1 cellular context compared by ENCODE assay signal in the genomic region with DNA sequence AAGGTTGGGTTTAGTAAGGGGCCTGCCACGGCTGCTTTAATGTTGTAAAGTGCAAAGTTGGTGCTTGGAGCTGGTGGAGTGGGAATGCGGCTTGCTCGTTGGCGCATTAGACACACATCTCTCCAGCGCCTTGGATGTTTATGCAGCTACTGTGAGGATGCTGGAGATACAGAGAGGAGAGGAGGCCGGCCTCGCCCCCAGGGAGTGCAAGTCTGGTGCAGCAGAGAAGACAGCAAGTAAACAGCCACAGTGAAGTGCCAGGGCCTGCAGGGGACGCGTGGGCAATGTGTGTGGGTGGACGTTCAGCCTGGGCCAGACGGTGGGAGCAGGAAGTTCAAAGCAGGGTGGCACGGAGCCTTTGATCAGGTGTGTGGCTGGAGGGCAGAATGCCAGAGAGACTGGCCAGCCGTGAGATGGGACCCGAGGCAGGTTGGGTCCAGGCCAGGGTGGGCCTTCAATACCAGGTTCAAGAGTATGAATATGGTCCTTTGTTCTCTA.
TF ChIP-seq lines count a peak whose summit lies in the region.

No MANE protein-coding gene starts in this region.

TF ChIP-seq in HepG2, 621 proteins besides CTCF, POLR2A, EP300 and RAD21 (continued from another document):
- TF ChIP-seq, protein P1, sequence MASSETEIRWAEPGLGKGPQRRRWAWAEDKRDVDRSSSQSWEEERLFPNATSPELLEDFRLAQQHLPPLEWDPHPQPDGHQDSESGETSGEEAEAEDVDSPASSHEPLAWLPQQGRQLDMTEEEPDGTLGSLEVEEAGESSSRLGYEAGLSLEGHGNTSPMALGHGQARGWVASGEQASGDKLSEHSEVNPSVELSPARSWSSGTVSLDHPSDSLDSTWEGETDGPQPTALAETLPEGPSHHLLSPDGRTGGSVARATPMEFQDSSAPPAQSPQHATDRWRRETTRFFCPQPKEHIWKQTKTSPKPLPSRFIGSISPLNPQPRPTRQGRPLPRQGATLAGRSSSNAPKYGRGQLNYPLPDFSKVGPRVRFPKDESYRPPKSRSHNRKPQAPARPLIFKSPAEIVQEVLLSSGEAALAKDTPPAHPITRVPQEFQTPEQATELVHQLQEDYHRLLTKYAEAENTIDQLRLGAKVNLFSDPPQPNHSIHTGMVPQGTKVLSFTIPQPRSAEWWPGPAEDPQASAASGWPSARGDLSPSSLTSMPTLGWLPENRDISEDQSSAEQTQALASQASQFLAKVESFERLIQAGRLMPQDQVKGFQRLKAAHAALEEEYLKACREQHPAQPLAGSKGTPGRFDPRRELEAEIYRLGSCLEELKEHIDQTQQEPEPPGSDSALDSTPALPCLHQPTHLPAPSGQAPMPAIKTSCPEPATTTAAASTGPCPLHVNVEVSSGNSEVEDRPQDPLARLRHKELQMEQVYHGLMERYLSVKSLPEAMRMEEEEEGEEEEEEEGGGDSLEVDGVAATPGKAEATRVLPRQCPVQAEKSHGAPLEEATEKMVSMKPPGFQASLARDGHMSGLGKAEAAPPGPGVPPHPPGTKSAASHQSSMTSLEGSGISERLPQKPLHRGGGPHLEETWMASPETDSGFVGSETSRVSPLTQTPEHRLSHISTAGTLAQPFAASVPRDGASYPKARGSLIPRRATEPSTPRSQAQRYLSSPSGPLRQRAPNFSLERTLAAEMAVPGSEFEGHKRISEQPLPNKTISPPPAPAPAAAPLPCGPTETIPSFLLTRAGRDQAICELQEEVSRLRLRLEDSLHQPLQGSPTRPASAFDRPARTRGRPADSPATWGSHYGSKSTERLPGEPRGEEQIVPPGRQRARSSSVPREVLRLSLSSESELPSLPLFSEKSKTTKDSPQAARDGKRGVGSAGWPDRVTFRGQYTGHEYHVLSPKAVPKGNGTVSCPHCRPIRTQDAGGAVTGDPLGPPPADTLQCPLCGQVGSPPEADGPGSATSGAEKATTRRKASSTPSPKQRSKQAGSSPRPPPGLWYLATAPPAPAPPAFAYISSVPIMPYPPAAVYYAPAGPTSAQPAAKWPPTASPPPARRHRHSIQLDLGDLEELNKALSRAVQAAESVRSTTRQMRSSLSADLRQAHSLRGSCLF (CRISPR knock-in tag; IDR thresholded peaks at IDR 0.05; ENCODE audit: borderline replicate concordance): no peak
- 0 out of 2 replicates have a peak, but pooled peaks have one; percentile 22 for TF ChIP-seq MED1 (CRISPR knock-in tag; IDR thresholded peaks at IDR 0.05)
- TF ChIP-seq RFXAP (CRISPR knock-in tag; IDR thresholded peaks at IDR 0.05; ENCODE audit: borderline replicate concordance): no peak
- TF ChIP-seq ZMYM2 (CRISPR knock-in tag; IDR thresholded peaks at IDR 0.05): no peak
- 0 out of 2 replicates have a peak, but pooled peaks have one; percentile 17 for TF ChIP-seq ZNF501 (CRISPR knock-in tag; IDR thresholded peaks at IDR 0.05)
- peak; percentile 93 for TF ChIP-seq HNRNPL (IDR thresholded peaks at IDR 0.05; ENCODE audit: low read depth, low read length)
- no peak for TF ChIP-seq POLR2AphosphoS5 (IDR thresholded peaks at IDR 0.05; ENCODE audit: low read depth, low read length)
- TF ChIP-seq, protein P2, sequence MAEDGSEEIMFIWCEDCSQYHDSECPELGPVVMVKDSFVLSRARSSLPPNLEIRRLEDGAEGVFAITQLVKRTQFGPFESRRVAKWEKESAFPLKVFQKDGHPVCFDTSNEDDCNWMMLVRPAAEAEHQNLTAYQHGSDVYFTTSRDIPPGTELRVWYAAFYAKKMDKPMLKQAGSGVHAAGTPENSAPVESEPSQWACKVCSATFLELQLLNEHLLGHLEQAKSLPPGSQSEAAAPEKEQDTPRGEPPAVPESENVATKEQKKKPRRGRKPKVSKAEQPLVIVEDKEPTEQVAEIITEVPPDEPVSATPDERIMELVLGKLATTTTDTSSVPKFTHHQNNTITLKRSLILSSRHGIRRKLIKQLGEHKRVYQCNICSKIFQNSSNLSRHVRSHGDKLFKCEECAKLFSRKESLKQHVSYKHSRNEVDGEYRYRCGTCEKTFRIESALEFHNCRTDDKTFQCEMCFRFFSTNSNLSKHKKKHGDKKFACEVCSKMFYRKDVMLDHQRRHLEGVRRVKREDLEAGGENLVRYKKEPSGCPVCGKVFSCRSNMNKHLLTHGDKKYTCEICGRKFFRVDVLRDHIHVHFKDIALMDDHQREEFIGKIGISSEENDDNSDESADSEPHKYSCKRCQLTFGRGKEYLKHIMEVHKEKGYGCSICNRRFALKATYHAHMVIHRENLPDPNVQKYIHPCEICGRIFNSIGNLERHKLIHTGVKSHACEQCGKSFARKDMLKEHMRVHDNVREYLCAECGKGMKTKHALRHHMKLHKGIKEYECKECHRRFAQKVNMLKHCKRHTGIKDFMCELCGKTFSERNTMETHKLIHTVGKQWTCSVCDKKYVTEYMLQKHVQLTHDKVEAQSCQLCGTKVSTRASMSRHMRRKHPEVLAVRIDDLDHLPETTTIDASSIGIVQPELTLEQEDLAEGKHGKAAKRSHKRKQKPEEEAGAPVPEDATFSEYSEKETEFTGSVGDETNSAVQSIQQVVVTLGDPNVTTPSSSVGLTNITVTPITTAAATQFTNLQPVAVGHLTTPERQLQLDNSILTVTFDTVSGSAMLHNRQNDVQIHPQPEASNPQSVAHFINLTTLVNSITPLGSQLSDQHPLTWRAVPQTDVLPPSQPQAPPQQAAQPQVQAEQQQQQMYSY (CRISPR knock-in tag; IDR thresholded peaks at IDR 0.05): no peak
- TF ChIP-seq FOXA3 (CRISPR knock-in tag; IDR thresholded peaks at IDR 0.05): peak; percentile 33; the same call in 1 of the 2 replicates
- no peak for TF ChIP-seq ZNF335 (CRISPR knock-in tag; IDR thresholded peaks at IDR 0.05)
- TF ChIP-seq, protein P3, sequence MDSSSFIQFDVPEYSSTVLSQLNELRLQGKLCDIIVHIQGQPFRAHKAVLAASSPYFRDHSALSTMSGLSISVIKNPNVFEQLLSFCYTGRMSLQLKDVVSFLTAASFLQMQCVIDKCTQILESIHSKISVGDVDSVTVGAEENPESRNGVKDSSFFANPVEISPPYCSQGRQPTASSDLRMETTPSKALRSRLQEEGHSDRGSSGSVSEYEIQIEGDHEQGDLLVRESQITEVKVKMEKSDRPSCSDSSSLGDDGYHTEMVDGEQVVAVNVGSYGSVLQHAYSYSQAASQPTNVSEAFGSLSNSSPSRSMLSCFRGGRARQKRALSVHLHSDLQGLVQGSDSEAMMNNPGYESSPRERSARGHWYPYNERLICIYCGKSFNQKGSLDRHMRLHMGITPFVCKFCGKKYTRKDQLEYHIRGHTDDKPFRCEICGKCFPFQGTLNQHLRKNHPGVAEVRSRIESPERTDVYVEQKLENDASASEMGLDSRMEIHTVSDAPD (CRISPR knock-in tag; IDR thresholded peaks at IDR 0.05): no peak
- TF ChIP-seq ELF3 (CRISPR knock-in tag; IDR thresholded peaks at IDR 0.05): peak; percentile 38; the same call in 1 of the 2 replicates
- TF ChIP-seq SMYD3 (CRISPR knock-in tag; IDR thresholded peaks at IDR 0.05): no peak
- no peak for TF ChIP-seq ZNF672 (CRISPR knock-in tag; IDR thresholded peaks at IDR 0.05)
- TF ChIP-seq ZFX (CRISPR knock-in tag; IDR thresholded peaks at IDR 0.05; ENCODE audit: low read depth): peak; percentile 40; the same call in 1 of the 2 replicates
- TF ChIP-seq ZNF30 (CRISPR knock-in tag; IDR thresholded peaks at IDR 0.05): no peak
